Comparison of ENCODE assay signal across 8 cellular contexts in the genomic region with DNA sequence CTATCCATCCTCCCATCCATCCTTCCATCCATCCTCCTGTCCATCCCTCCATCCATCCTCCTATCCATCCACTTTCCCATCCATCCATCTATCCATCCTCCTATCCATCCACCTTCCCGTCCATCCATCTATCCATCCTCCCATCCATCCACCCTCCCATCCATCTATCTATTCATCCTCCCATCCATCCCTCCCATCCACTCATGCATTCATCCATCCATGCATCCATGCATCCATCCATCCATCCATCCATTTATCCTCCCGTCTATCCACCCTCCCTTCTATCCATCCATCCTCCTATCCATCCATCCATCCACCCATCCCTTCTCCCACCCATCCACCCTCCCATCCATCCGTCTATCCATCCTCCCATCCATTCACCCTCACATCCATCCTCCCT. TPM values are rescaled to one million over a fixed set of nuclear protein-coding genes. Genes with fewer than 3 reads are reported as not detected.
"Had no signal": no experiment of that assay in that cellular context is flagged by ENCODE, and none has a peak within 500 bp of the region (broad histone marks: within the 10 kb centered on the region; RNA-seq: fewer than 3 reads in every experiment).

No MANE protein-coding gene starts in this region.

- H3K9me3 Mint-ChIP-seq: H9, HFFc6 had no signal

- H2AFZ ChIP-seq: GM23248 had no signal

- DNase-seq: GM23248, GOT3, H9, HCEC 1CT, HFFc6, IMR-90, KBM-7 had no signal

- H3K4me3 Mint-ChIP-seq: H9, HFFc6 had no signal

- H3K27ac Mint-ChIP-seq: H9, HFFc6 had no signal

- H3K4me3 ChIP-seq: GM23248 had no signal

- H3K27ac ChIP-seq: GM23248 had no signal

- H3K9ac ChIP-seq: GM23248 had no signal

- FAIRE-seq: H54 had no signal

RNA-seq across cellular contexts. Expression of a gene that starts 39.0 kb away (rescaled TPM):
- total RNA-seq: GM23248 had no signal
- polyA plus RNA-seq: GM23248 had no signal
